In the genomic region with DNA sequence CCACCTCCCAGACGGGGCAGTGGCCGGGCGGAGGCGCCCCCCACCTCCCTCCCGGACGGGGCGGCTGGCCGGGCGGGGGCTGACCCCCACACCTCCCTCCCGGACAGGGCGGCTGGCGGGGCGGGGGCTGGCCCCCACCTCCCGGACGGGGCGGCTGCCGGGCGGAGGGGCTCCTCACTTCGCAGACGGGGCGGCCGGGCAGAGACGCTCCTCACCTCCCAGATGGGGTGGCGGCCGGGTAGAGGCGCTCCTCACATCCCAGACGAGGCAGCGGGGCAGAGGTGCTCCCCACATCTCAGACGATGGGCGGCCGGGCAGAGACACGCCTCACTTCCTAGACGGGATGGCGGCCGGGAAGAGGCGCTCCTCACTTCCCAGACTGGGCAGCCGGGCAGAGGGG, we compare ENCODE assay signal across 1 cellular context.
DNase-seq lines count a peak whose midpoint lies in the region; ATAC-seq lines count a peak whose summit lies in the region.
"Not testable (repeated sequence)": the region's sequence is repeated elsewhere in the genome, so short reads cannot be mapped to it uniquely, and the experiment has no call there.

No MANE protein-coding gene starts in this region.

- not testable (repeated sequence) for ATAC-seq in Right ventricle myocardium inferior

- intact Hi-C loops in Right ventricle myocardium inferior (cut with DNase I) = not testable (repeated sequence)

- DNase-seq in Right ventricle myocardium inferior (ENCODE audit: missing footprints) = peak; percentile 37
